In genomic region chr7:132838313-132838712, GRCh38 we compare ENCODE assay signal across 6 cellular contexts.
"Had no signal": no experiment of that assay in that cellular context is flagged by ENCODE, and none has a peak within 500 bp of the region (broad histone marks: within the 10 kb centered on the region; RNA-seq: fewer than 3 reads in every experiment).

No MANE protein-coding gene starts in this region.

- H3K4me3 Mint-ChIP-seq: IgD-negative memory B cell had no signal

- ATAC-seq: HepG2 had no signal

- H3K27ac ChIP-seq: HL-60 had no signal

- H3K27me3 Mint-ChIP-seq: IgD-negative memory B cell had no signal

- DNase-seq: IMR-90, KG1 had no signal

- FAIRE-seq: HepG2, HTR-8/SVneo had no signal

- H3K27ac Mint-ChIP-seq: IgD-negative memory B cell had no signal
